In genomic region chr11:87719311-87720073, GRCh38 we compare ENCODE assay signal across 27 cellular contexts.
DNase-seq lines count a peak whose midpoint lies in the region; ATAC-seq and TF ChIP-seq lines count a peak whose summit lies in the region.
"Had no signal": no experiment of that assay in that cellular context is flagged by ENCODE, and none has a peak within 500 bp of the region (broad histone marks: within the 10 kb centered on the region; RNA-seq: fewer than 3 reads in every experiment).

No MANE protein-coding gene starts in this region.

- H3K4me2 ChIP-seq in PC-3 (ENCODE audit: low read length) (peak overlapping the region; percentile 41), osteoblast (ENCODE audit: insufficient read depth, low read length) (peak overlapping the region; percentile 26)
- H3K4me2 ChIP-seq: KMS-11, PC-9 had no signal

- H3K36me3 ChIP-seq in PC-3 (ENCODE audit: low read depth, low read length) (no peaks in the 10 kb centered on the region), osteoblast (ENCODE audit: insufficient read depth, low read length) (no peaks in the 10 kb centered on the region)
- H3K36me3 ChIP-seq: gastrocnemius medialis, prostate gland, uterus had no signal

- no peaks in the 10 kb centered on the region for H4K20me1 ChIP-seq in PC-3 (ENCODE audit: low read length)
- H4K20me1 ChIP-seq in osteoblast (ENCODE audit: insufficient read depth, low read length), result no peaks in the 10 kb centered on the region

- CTCF ChIA-PET in PC-3 (lab: Charles Lee), result no interaction called here

- DNase-seq in ELR (ENCODE audit: low read depth) (peak; percentile 5), PC-3 (peak; percentile 14), dedifferentiated amniotic fluid mesenchymal stem cell (ENCODE audit: extremely low spot score) (peak; percentile 20), osteoblast (ENCODE audit: insufficient read length, low spot score, missing footprints) (no peak), HUDEP-2 (lab: John Stamatoyannopoulos, UW; ENCODE audit: unreplicated experiment in 76 of 76) (no peak), retina (no peak)
- no peak for DNase-seq in effector CD4-positive, alpha-beta T cell
- DNase-seq: activated CD4-positive, alpha-beta T cell treated with anti-CD3 and anti-CD28 coated beads, Interleukin-2, amount 50 U/mL, for 48 hours; activated naive CD4-positive, alpha-beta T cell; aorta; CD4-positive, alpha-beta T cell; gastrocnemius medialis; mesenchymal stem cell; NCI-H1105; NCI-H2081 treated with DMSO at 0.1 percent for 48 hours; NCI-H526; PC-9; SIG-M5; small intestine; stimulated activated CD4-positive, alpha-beta T cell treated with anti-CD3 and anti-CD28 coated beads, Interleukin-4, amount 100 ng/mL, for 1 hour; T-helper 2 cell; uterus had no signal

- H2AFZ ChIP-seq in PC-3 (ENCODE audit: low read length), result peak overlapping the region; percentile 54; the same call in 1 of the 2 replicates
- H2AFZ ChIP-seq in osteoblast (ENCODE audit: low read length), result peak overlapping the region; percentile 41
- H2AFZ ChIP-seq: PC-9 had no signal

- H3K79me2 ChIP-seq in PC-3 (ENCODE audit: low read length) (no peaks in the 10 kb centered on the region), osteoblast (ENCODE audit: insufficient read depth, low read length) (no peaks in the 10 kb centered on the region)

- no peaks in the 10 kb centered on the region for H3K9me3 ChIP-seq in PC-3 (ENCODE audit: low read length)
- H3K9me3 ChIP-seq in osteoblast (ENCODE audit: low read depth, low read length), result no peaks in the 10 kb centered on the region
- H3K9me3 ChIP-seq: gastrocnemius medialis, prostate gland, uterus had no signal

- no TSS peak for BruUV-seq in PC-3 (replicated peaks; lab: Mats Ljungman, UMichigan)

- H3F3A ChIP-seq in PC-3 (ENCODE audit: low read length, unreplicated experiment), result no peaks in the 10 kb centered on the region

- no peaks in the 10 kb centered on the region for H3K9me2 ChIP-seq in PC-3 (replicated peaks; ENCODE audit: low read length)

- intact Hi-C loops in PC-3 (cut with micrococcal nuclease), result loop anchor here (5.0 kb wide), 1 partner anchor 563 kb away; no protein-coding TSS in a partner anchor

- H3K27ac ChIP-seq in PC-3 (ENCODE audit: low read length), result no peak overlapping the region
- no peak overlapping the region for H3K27ac ChIP-seq in osteoblast (ENCODE audit: low read depth, low read length)
- H3K27ac ChIP-seq: gastrocnemius medialis, KMS-11, PC-9, prostate gland, uterus had no signal

- H3K4me3 ChIP-seq in PC-3 (ENCODE audit: low read length), result no peak overlapping the region
- H3K4me3 ChIP-seq in osteoblast (ENCODE audit: insufficient read depth, low read length), result peak overlapping the region; percentile 9
- H3K4me3 ChIP-seq: gastrocnemius medialis, PC-9, prostate gland, uterus had no signal

- ATAC-seq in PC-3, result peak; percentile 19; the same call in 1 of the 2 replicates
- no peak for ATAC-seq in GM21423 (IDR thresholded peaks at IDR 0.05; ENCODE audit: unreplicated experiment)
- ATAC-seq: gastrocnemius medialis; natural killer cell treated with Interleukin-12 subunit alpha and Interleukin-12 subunit beta and Interleukin-15 and Interleukin-18, amount 100 ng/mL, for 72 hours; WTC11 had no signal

- H3K9ac ChIP-seq in PC-3 (ENCODE audit: low read length), result no peak overlapping the region
- H3K9ac ChIP-seq: KMS-11 had no signal

- H3K4me1 ChIP-seq in PC-3 (ENCODE audit: insufficient read depth, low read length), result no peaks in the 10 kb centered on the region
- no peaks in the 10 kb centered on the region for H3K4me1 ChIP-seq in osteoblast (ENCODE audit: insufficient read depth, low read length)
- H3K4me1 ChIP-seq: gastrocnemius medialis, prostate gland, uterus had no signal

- POLR2A ChIA-PET in PC-3 (lab: Charles Lee; ENCODE audit: unreplicated experiment), result interaction anchor here (0.6 kb wide), 1 partner anchor 207 kb away, joined by 3 read pairs; no protein-coding TSS in a partner anchor

- H3K27me3 ChIP-seq in PC-3 (ENCODE audit: low read length) (peaks cover 7% of the 10 kb centered on the region; the same call in 1 of the 2 replicates), osteoblast (ENCODE audit: insufficient read depth, low read length) (no peaks in the 10 kb centered on the region)
- H3K27me3 ChIP-seq: gastrocnemius medialis, uterus had no signal

- no peak for TF ChIP-seq CTCF in PC-3 (conservative IDR thresholded peaks at IDR 0.05; ENCODE audit: low read depth, low read length)
- TF ChIP-seq CTCF in osteoblast (IDR thresholded peaks at IDR 0.05; ENCODE audit: extremely low read depth, low read depth, low read length), result no peak

Comparison
In these comparisons a context has a peak if more than half of its experiments do, and no peak if none do; other contexts are left out.
1. DNase-seq: peak in ELR (single experiment), PC-3 (single experiment) and dedifferentiated amniotic fluid mesenchymal stem cell (single experiment); none in osteoblast (single experiment), HUDEP-2 (0 of 76), retina (single experiment) and effector CD4-positive, alpha-beta T cell (single experiment).